In the genomic region with DNA sequence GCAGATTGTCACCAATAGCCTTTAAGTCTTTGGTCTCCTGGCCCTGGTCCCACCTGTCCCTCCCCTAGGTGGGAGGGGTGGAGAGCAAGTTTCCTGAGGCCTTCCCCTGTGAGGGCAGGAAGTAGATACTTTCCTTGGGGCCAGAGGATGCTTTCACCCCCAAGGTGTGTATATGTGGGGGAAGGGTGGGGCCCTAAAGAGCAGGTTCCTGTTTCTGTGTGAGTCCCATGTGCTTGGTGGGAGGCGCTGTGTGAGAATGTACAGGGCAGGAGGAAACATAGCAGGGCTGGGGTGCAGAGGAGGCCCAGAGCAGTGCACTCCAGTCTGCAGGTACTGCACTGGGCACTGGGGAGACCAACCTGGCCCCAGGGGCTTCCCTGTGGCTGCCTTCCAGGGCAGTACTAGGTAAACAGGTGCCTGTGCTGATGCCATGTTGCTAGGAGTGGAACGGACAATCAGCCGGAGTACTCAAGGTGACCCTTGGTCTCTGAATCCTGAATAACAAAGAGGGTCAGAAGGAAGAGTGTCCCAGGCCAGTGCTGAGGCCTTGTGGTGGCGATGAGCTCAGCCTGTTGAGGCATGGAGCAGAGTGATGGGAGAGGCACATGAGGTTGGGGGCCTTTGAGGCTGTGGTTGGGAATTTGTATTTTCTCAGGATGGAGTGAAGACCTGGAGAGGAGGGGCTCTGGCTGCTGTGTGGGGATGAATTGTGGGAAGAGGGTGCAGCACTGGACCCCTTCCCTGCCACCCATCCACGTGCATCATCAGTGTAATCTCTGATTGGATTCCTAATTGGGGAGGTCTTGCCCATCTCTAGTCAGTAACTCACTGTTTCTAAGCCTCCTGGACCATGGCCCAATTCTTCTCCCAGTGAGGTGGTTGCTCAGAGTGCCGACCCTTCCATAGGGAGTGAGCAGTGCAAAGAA, we compare ENCODE assay signal across 8 cellular contexts. TPM values are rescaled to one million over a fixed set of nuclear protein-coding genes. Genes with fewer than 3 reads are reported as not detected.
DNase-seq lines count a peak whose midpoint lies in the region; ATAC-seq and TF ChIP-seq lines count a peak whose summit lies in the region.

No MANE protein-coding gene starts in this region.

- ATAC-seq in SK-N-SH treated with all-trans-retinoic acid at 6 μM for 48 hours (no peak), omental fat pad (ENCODE audit: low FRiP score) (no peak)

- H3K4me2 ChIP-seq in SK-N-SH, result peak overlapping the region; percentile 98; the same call in 1 of the 2 replicates

- TF ChIP-seq CTCF in SK-N-SH (IDR thresholded peaks at IDR 0.05), result no peak
- TF ChIP-seq CTCF in fibroblast of pulmonary artery (IDR thresholded peaks at IDR 0.05; ENCODE audit: low read length, missing control alignments), result no peak
- no peak for TF ChIP-seq CTCF in omental fat pad (IDR thresholded peaks at IDR 0.05)
- TF ChIP-seq CTCF in foreskin fibroblast (IDR thresholded peaks at IDR 0.05; ENCODE audit: low read depth, low read length), result no peak

- no peak overlapping the region for H3K4me3 ChIP-seq in SK-N-SH (ENCODE audit: low read depth in 2 of 2, low read length in 1 of 2)
- peak overlapping the region; percentile 53 for H3K4me3 ChIP-seq in fibroblast of pulmonary artery (replicated peaks; ENCODE audit: low read depth, low read length)
- H3K4me3 ChIP-seq in skeletal muscle tissue (ENCODE audit: low read length in 3 of 3), result peak overlapping the region; percentile 39 to 52 (median 51)
- no peak overlapping the region for H3K4me3 ChIP-seq in foreskin fibroblast (ENCODE audit: low read depth in 1 of 2, low read length in 2 of 2)

- H2AFZ ChIP-seq in SK-N-SH (ENCODE audit: low read depth), result no peak overlapping the region

- H4K20me1 ChIP-seq in SK-N-SH (ENCODE audit: insufficient read depth), result peaks cover 92% of the 10 kb centered on the region

- no peaks in the 10 kb centered on the region for H3K9me2 ChIP-seq in SK-N-SH

- H3K36me3 ChIP-seq in SK-N-SH (replicated peaks in 1 of 2; ENCODE audit: control insufficient read depth in 1 of 2, insufficient read depth in 2 of 2, low read length in 1 of 2), result peaks cover 38 to 50% of the 10 kb centered on the region in 2 experiments
- peaks cover 25 to 41% (median 31%) of the 10 kb centered on the region in 3 donors for H3K36me3 ChIP-seq in skeletal muscle tissue (ENCODE audit: control insufficient read depth in 3 of 3, insufficient read depth in 3 of 3, low read length in 3 of 3)

- H3K27ac ChIP-seq in SK-N-SH (ENCODE audit: low read depth in 2 of 2, low read length in 1 of 2) (no peak overlapping the region; a peak in 1 of 4 replicates), skeletal muscle tissue (ENCODE audit: low read depth, low read length) (peak overlapping the region; percentile 85)

- 77% methylated on average over 5 of the region's 6 CpGs for WGBS in SK-N-SH (ENCODE audit: low lambda C conversion rate)

- no peak overlapping the region for H3K9ac ChIP-seq in SK-N-SH
- H3K9ac ChIP-seq in skeletal muscle tissue (ENCODE audit: low read depth in 1 of 3, low read length in 3 of 3), result peak overlapping the region; percentile 19 to 87 (median 79)

- TF ChIP-seq RAD21 in SK-N-SH (IDR thresholded peaks at IDR 0.05; ENCODE audit: low read length), result no peak

- H3F3A ChIP-seq in SK-N-SH (replicated peaks; ENCODE audit: insufficient read depth), result peaks cover 14% of the 10 kb centered on the region

- CTCF ChIA-PET in SK-N-SH (lab: Yijun Ruan, JAX), result interaction anchor here (1.3 to 5.4 kb wide), 4 partner anchors 15 to 142 kb away, joined by 3 to 54 read pairs (median 24); no protein-coding TSS in a partner anchor

- H3K4me1 ChIP-seq in SK-N-SH (ENCODE audit: control insufficient read depth in 1 of 2, insufficient read depth in 2 of 2, low read depth in 1 of 2, low read length in 1 of 2), result peaks cover 42 to 73% of the 10 kb centered on the region in 2 experiments; a peak in 3 of 4 replicates
- H3K4me1 ChIP-seq in skeletal muscle tissue (ENCODE audit: control insufficient read depth in 3 of 3, insufficient read depth in 3 of 3, low read length in 3 of 3), result peaks cover 72 to 92% (median 86%) of the 10 kb centered on the region in 3 donors

- TF ChIP-seq EP300 in SK-N-SH (IDR thresholded peaks at IDR 0.05; ENCODE audit: borderline replicate concordance in 1 of 2, low read depth in 1 of 2, low read length in 1 of 2), result no peak

- POLR2A ChIA-PET in SK-N-SH (lab: Yijun Ruan, JAX), result interaction anchor here (1.4 kb wide), 1 partner anchor 26 kb away, joined by 8 read pairs; the partner anchor contains the start of gene RAB4B

- peaks cover 96% of the 10 kb centered on the region for H3K79me2 ChIP-seq in SK-N-SH (ENCODE audit: insufficient read depth)

- H3K27me3 ChIP-seq in SK-N-SH (ENCODE audit: insufficient read depth) (no peaks in the 10 kb centered on the region), skeletal muscle tissue (ENCODE audit: control insufficient read depth in 3 of 3, insufficient read depth in 3 of 3, low read length in 3 of 3) (no peaks in the 10 kb centered on the region)

- H3K9me3 ChIP-seq in SK-N-SH, result no peaks in the 10 kb centered on the region
- no peaks in the 10 kb centered on the region for H3K9me3 ChIP-seq in skeletal muscle tissue (ENCODE audit: control insufficient read depth in 3 of 3, low read length in 3 of 3)

- DNase-seq in SK-N-SH (no peak), fibroblast of pulmonary artery (ENCODE audit: low read depth) (no peak), omental fat pad (ENCODE audit: low spot score) (no peak), foreskin fibroblast (no peak), SK-N-DZ (ENCODE audit: low spot score) (no peak)
- peak; percentile 56 for DNase-seq in activated CD4-positive, alpha-beta T cell treated with anti-CD3 and anti-CD28 coated beads, Interleukin-2, amount 50 U/mL, for 1 hour

TF ChIP-seq in SK-N-SH, 30 proteins besides CTCF, POLR2A, EP300 and RAD21 (continues in another document):
- TF ChIP-seq, protein P1, sequence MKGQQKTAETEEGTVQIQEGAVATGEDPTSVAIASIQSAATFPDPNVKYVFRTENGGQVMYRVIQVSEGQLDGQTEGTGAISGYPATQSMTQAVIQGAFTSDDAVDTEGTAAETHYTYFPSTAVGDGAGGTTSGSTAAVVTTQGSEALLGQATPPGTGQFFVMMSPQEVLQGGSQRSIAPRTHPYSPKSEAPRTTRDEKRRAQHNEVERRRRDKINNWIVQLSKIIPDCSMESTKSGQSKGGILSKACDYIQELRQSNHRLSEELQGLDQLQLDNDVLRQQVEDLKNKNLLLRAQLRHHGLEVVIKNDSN (IDR thresholded peaks at IDR 0.05; ENCODE audit: borderline replicate concordance, low read depth), result no peak
- no peak for TF ChIP-seq NRF1 (IDR thresholded peaks at IDR 0.05; ENCODE audit: low read depth, low read length)

TF ChIP-seq in SK-N-SH treated with all-trans-retinoic acid at 6 μM for 48 hours, 23 proteins besides CTCF, POLR2A, EP300 and RAD21 (continues in another document):
- TF ChIP-seq CSDC2 (CRISPR knock-in tag; IDR thresholded peaks at IDR 0.05) (no peak), CREB5 (CRISPR knock-in tag; IDR thresholded peaks at IDR 0.05; ENCODE audit: low read depth) (no peak)

RNA-seq across cellular contexts. Expression of gene EGLN2, which starts 5.1 kb away (rescaled TPM):
- 39.7 and 43.0 TPM in 2 replicates for polyA plus RNA-seq in SK-N-SH (2012; rRNA removed)
- 15.8 and 28.4 TPM in 2 replicates for polyA plus RNA-seq in SK-N-SH (2012; cell fraction: cytosol; rRNA removed)
- polyA plus RNA-seq in SK-N-SH (2012; cell fraction: nucleus; rRNA removed), result 68.5 and 79.1 TPM in 2 replicates
- 37.1 TPM for total RNA-seq in skeletal muscle tissue
- total RNA-seq in omental fat pad, result 100 to 1,000 TPM in 2 of 4 donors, 10 to 100 TPM in 2; 91.6 to 107 (median 101) TPM
- polyA plus RNA-seq in SK-N-DZ (2014; cell fraction: cytosol; rRNA removed), result 60.7 and 81.0 TPM in 2 replicates
- polyA plus RNA-seq in SK-N-DZ (2014; cell fraction: nucleus; rRNA removed), result 85.8 and 106 TPM in 2 replicates

RNA-seq across cellular contexts. Expression of gene RAB4B, which starts 26.1 kb away (rescaled TPM):
- polyA plus RNA-seq in SK-N-SH (2012; rRNA removed), result 49.1 and 53.2 TPM in 2 replicates
- polyA plus RNA-seq in SK-N-SH (2012; cell fraction: cytosol; rRNA removed), result 25.6 and 37.3 TPM in 2 replicates
- 72.9 and 92.4 TPM in 2 replicates for polyA plus RNA-seq in SK-N-SH (2012; cell fraction: nucleus; rRNA removed)
- 2.1 TPM for total RNA-seq in skeletal muscle tissue
- 10 to 100 TPM; 20.0 to 37.0 (median 21.7) TPM for total RNA-seq in omental fat pad
- polyA plus RNA-seq in SK-N-DZ (2014; cell fraction: cytosol; rRNA removed), result 12.7 and 14.5 TPM in 2 replicates
- polyA plus RNA-seq in SK-N-DZ (2014; cell fraction: nucleus; rRNA removed), result 11.5 and 12.8 TPM in 2 replicates

RNA-seq across cellular contexts. Expression of gene MIA, which starts 28.8 kb away (rescaled TPM):
- 0.47 TPM in 1 of 2 replicates, not detected in the other for polyA plus RNA-seq in SK-N-SH (2012; rRNA removed)
- polyA plus RNA-seq in SK-N-SH (2012; cell fraction: cytosol; rRNA removed), result 0.38 TPM in 1 of 2 replicates, not detected in the other
- 0.22 and 0.50 TPM in 2 replicates for polyA plus RNA-seq in SK-N-SH (2012; cell fraction: nucleus; rRNA removed)
- total RNA-seq in skeletal muscle tissue (2.1 TPM), omental fat pad (not detected)
- polyA plus RNA-seq in SK-N-DZ (2014; cell fraction: cytosol; rRNA removed), result not detected in 2 replicates
- 3.9 TPM in 1 of 2 replicates, not detected in the other for polyA plus RNA-seq in SK-N-DZ (2014; cell fraction: nucleus; rRNA removed)

RNA-seq across cellular contexts. Expression of gene CYP2A6, which starts 46.1 kb away (rescaled TPM):
- not detected in 2 replicates for polyA plus RNA-seq in SK-N-SH (2012; rRNA removed)
- not detected in 2 replicates for polyA plus RNA-seq in SK-N-SH (2012; cell fraction: cytosol; rRNA removed)
- polyA plus RNA-seq in SK-N-SH (2012; cell fraction: nucleus; rRNA removed), result not detected in 2 replicates
- total RNA-seq in skeletal muscle tissue (not detected), omental fat pad (under 1 TPM in 1 of 4 donors, not detected in 3; 0.36 TPM)
- polyA plus RNA-seq in SK-N-DZ (2014; cell fraction: cytosol; rRNA removed), result not detected in 2 replicates
- not detected in 2 replicates for polyA plus RNA-seq in SK-N-DZ (2014; cell fraction: nucleus; rRNA removed)

RNA-seq across cellular contexts. Expression of gene SNRPA, which starts 53.1 kb away (rescaled TPM):
- 69.5 and 121 TPM in 2 replicates for polyA plus RNA-seq in SK-N-SH (2012; rRNA removed)
- polyA plus RNA-seq in SK-N-SH (2012; cell fraction: cytosol; rRNA removed), result 64.4 and 91.0 TPM in 2 replicates
- 274 and 286 TPM in 2 replicates for polyA plus RNA-seq in SK-N-SH (2012; cell fraction: nucleus; rRNA removed)
- total RNA-seq in skeletal muscle tissue, result 7.8 TPM
- total RNA-seq in omental fat pad, result 10 to 100 TPM; 34.8 to 46.8 (median 41.0) TPM
- 163 TPM in 2 replicates for polyA plus RNA-seq in SK-N-DZ (2014; cell fraction: cytosol; rRNA removed)
- polyA plus RNA-seq in SK-N-DZ (2014; cell fraction: nucleus; rRNA removed), result 165 and 289 TPM in 2 replicates

Comparison
In these comparisons a context has a peak if more than half of its experiments do, and no peak if none do; other contexts are left out.
1. H3K4me3 ChIP-seq: peak in fibroblast of pulmonary artery (single experiment) and skeletal muscle tissue (3 of 3); none in SK-N-SH (0 of 2) and foreskin fibroblast (0 of 2).